Comparison of ENCODE assay signal across 9 cellular contexts in the genomic region with DNA sequence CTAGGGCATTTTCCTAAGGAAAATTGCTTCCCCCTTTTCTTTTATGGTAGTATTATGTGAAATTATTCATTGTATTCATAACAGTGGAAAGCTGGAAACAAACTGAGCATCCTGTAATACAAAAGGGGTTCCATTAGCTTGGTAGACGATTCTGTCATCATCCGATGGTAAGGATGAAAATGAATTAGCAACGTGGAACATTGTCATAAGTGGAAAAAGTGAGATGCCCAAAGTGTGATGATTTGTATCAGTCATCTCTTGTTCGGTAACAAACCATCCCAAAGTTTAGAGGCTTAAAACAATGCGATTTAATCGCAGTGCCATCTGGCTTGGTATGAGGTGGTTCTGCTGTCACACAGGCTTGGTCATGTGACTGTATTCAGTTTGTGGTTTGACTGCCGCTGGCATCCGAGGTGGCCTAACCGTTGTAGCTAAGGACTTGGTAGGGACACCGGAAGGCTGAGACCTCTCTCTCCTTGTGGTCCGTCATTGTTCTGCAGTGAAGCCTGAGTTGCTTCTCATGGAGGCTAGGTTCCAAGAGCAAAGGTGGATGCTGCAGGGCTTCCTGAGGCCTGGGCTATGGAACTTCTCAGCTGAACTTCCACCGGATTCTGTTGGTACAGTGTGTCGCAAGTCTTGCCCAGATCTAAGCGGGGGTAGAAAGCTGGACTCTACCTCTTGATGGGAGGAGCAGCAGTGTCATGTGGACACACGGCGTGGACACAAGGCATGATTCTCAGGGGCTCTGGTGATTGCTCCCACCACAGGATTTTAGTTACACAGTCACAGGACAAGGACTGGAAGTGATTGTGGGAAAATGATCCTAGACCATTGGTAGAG. TPM values are rescaled to one million over a fixed set of nuclear protein-coding genes. Genes with fewer than 3 reads are reported as not detected.
A peak's percentile ranks its signal among the peaks of the same experiment; 100 is the strongest.
DNase-seq lines count a peak whose midpoint lies in the region; ATAC-seq, FAIRE-seq and TF ChIP-seq lines count a peak whose summit lies in the region.
"Had no signal": no experiment of that assay in that cellular context is flagged by ENCODE, and none has a peak within 500 bp of the region (broad histone marks: within the 10 kb centered on the region; RNA-seq: fewer than 3 reads in every experiment).

No MANE protein-coding gene starts in this region.

- DNase-seq in GM12892 (ENCODE audit: insufficient read length): no peak
- peak; percentile 23 for DNase-seq in T-helper 9 cell
- no peak for DNase-seq in brain microvascular endothelial cell
- peak; percentile 73 for DNase-seq in stimulated activated CD4-positive, alpha-beta T cell treated with anti-CD3 and anti-CD28 coated beads, Interleukin-1b, Interleukin-23, amount 100 ng/mL, for 48 hours
- no peak for DNase-seq in ureter (ENCODE audit: low spot score)
- no peak for DNase-seq in iPS-NIHi7 (ENCODE audit: extremely low spot score)
- DNase-seq in NCI-H345 treated with DMSO at 0.1 percent for 48 hours (lab: John Stamatoyannopoulos, UW; ENCODE audit: unreplicated experiment): no peak
- DNase-seq: hippocampal formation had no signal

- no peak for ATAC-seq in HG02610 (IDR thresholded peaks at IDR 0.05; ENCODE audit: unreplicated experiment)

- peak; percentile 24 for FAIRE-seq in GM12892 (lab: Jason Lieb, UNC)

- peak overlapping the region; percentile 15 for H3K27ac ChIP-seq in brain microvascular endothelial cell

- no peak for TF ChIP-seq POLR2A in GM12892 (IDR thresholded peaks at IDR 0.05; ENCODE audit: low read depth, low read length)

- no peak overlapping the region for H3K4me3 ChIP-seq in brain microvascular endothelial cell (ENCODE audit: low read depth, low read length)

- peaks cover 2% of the 10 kb centered on the region for H3K27me3 ChIP-seq in brain microvascular endothelial cell (replicated peaks)

- in situ Hi-C loops in brain microvascular endothelial cell (cut with HindIII; ENCODE audit: low pct_ligation_motif_present, low sequenced_read_pairs): no loop called here

- peaks cover 2% of the 10 kb centered on the region for H3K36me3 ChIP-seq in brain microvascular endothelial cell (replicated peaks)

- no peak for TF ChIP-seq CTCF in brain microvascular endothelial cell (IDR thresholded peaks at IDR 0.05; ENCODE audit: low read depth, low read length, missing control alignments)

RNA-seq across cellular contexts. Expression of a gene that starts 36.2 kb away (rescaled TPM):
- polyA plus RNA-seq in GM12892 (2012; ENCODE audit: missing spikeins): 9.2 TPM
- total RNA-seq in ureter: 88.0 TPM

Comparison
In these comparisons a context has a peak if more than half of its experiments do, and no peak if none do; other contexts are left out.
1. DNase-seq: peak in T-helper 9 cell (single experiment) and stimulated activated CD4-positive, alpha-beta T cell treated with anti-CD3 and anti-CD28 coated beads, Interleukin-1b, Interleukin-23, amount 100 ng/mL, for 48 hours (single experiment); none in GM12892 (single experiment), brain microvascular endothelial cell (single experiment), ureter (single experiment), iPS-NIHi7 (single experiment) and NCI-H345 treated with DMSO at 0.1 percent for 48 hours (single experiment).